25 cellular contexts compared by ENCODE assay signal in genomic region chr20:61434361-61434781, GRCh38.
DNase-seq lines count a peak whose midpoint lies in the region; TF ChIP-seq lines count a peak whose summit lies in the region.
"Had no signal": no experiment of that assay in that cellular context is flagged by ENCODE, and none has a peak within 500 bp of the region (broad histone marks: within the 10 kb centered on the region; RNA-seq: fewer than 3 reads in every experiment).

No MANE protein-coding gene starts in this region.

- H3K27ac Mint-ChIP-seq in mesothelial cell of epicardium = no peak overlapping the region
- no peak overlapping the region for H3K27ac Mint-ChIP-seq in CD8-positive, alpha-beta memory T cell
- H3K27ac Mint-ChIP-seq: CD8-positive, alpha-beta T cell; immature natural killer cell had no signal

- no peaks in the 10 kb centered on the region for H3K36me3 Mint-ChIP-seq in mesothelial cell of epicardium
- H3K36me3 Mint-ChIP-seq in CD8-positive, alpha-beta memory T cell = no peaks in the 10 kb centered on the region
- H3K36me3 Mint-ChIP-seq: CD8-positive, alpha-beta T cell; immature natural killer cell had no signal

- CTCF ChIA-PET in AG04450 (lab: Charles Lee) = no interaction called here
- CTCF ChIA-PET in CD8-positive, alpha-beta memory T cell (lab: Charles Lee) = no interaction called here

- H3K27ac ChIP-seq in AG04450 (ENCODE audit: low read depth, low read length) = peak overlapping the region; percentile 2
- peak overlapping the region; percentile 39 for H3K27ac ChIP-seq in mesodermal cell (ENCODE audit: low read depth, low read length, severe bottlenecking)
- H3K27ac ChIP-seq in osteoblast (ENCODE audit: low read depth, low read length) = no peak overlapping the region
- no peak overlapping the region for H3K27ac ChIP-seq in CD8-positive, alpha-beta memory T cell (ENCODE audit: low read depth, low read length)
- H3K27ac ChIP-seq: adrenal gland, heart right ventricle, lower lobe of right lung, psoas muscle, SJSA1, thyroid gland had no signal

- no peaks in the 10 kb centered on the region for H3K27me3 ChIP-seq in AG04450 (ENCODE audit: control insufficient read depth, insufficient read depth, low read length)
- no peaks in the 10 kb centered on the region for H3K27me3 ChIP-seq in HAP-1 (ENCODE audit: low read depth)
- peaks cover 9% of the 10 kb centered on the region for H3K27me3 ChIP-seq in osteoblast (ENCODE audit: insufficient read depth, low read length)
- H3K27me3 ChIP-seq in CD8-positive, alpha-beta memory T cell (ENCODE audit: insufficient read depth, low read length, poor library complexity, severe bottlenecking) = no peaks in the 10 kb centered on the region
- H3K27me3 ChIP-seq: adrenal gland, SJSA1, thyroid gland had no signal

- H3K4me1 ChIP-seq in HAP-1 (peaks cover 45% of the 10 kb centered on the region), mesodermal cell (ENCODE audit: control insufficient read depth, insufficient read depth, low read length, poor library complexity, severe bottlenecking) (peaks cover 47% of the 10 kb centered on the region), osteoblast (ENCODE audit: insufficient read depth, low read length) (peaks cover 16% of the 10 kb centered on the region)
- no peaks in the 10 kb centered on the region for H3K4me1 ChIP-seq in CD8-positive, alpha-beta memory T cell (ENCODE audit: insufficient read depth, low read length)
- H3K4me1 ChIP-seq: adrenal gland, lower lobe of right lung, psoas muscle, thyroid gland had no signal

- H3K4me3 ChIP-seq in AG04450 (ENCODE audit: low read depth, low read length) = no peak overlapping the region
- H3K4me3 ChIP-seq in HAP-1 = no peak overlapping the region
- no peak overlapping the region for H3K4me3 ChIP-seq in mesodermal cell (ENCODE audit: extremely low read depth, insufficient read depth, low read length, poor library complexity, severe bottlenecking)
- no peak overlapping the region for H3K4me3 ChIP-seq in osteoblast (ENCODE audit: insufficient read depth, low read length)
- H3K4me3 ChIP-seq in CD8-positive, alpha-beta memory T cell (ENCODE audit: low read length) = no peak overlapping the region
- H3K4me3 ChIP-seq: adrenal gland, heart right ventricle, K562, lower lobe of right lung, psoas muscle, SJSA1, thyroid gland had no signal

- no peaks in the 10 kb centered on the region for H3K79me2 ChIP-seq in osteoblast (ENCODE audit: insufficient read depth, low read length)

- H3K4me1 Mint-ChIP-seq in mesothelial cell of epicardium = peaks cover 34% of the 10 kb centered on the region
- H3K4me1 Mint-ChIP-seq in CD8-positive, alpha-beta memory T cell = no peaks in the 10 kb centered on the region
- H3K4me1 Mint-ChIP-seq: immature natural killer cell had no signal

- no peak for DNase-seq in AG04450 (ENCODE audit: low read depth, low spot score)
- DNase-seq in HAP-1 (ENCODE audit: low spot score in 2 of 2) = peak; percentile 86 to 92
- DNase-seq in astrocyte of the hippocampus (ENCODE audit: low read depth, low spot score) = peak; percentile 49
- DNase-seq in osteoblast (ENCODE audit: insufficient read length, low spot score, missing footprints) = no peak
- no peak for DNase-seq in mesothelial cell of epicardium (ENCODE audit: low spot score in 2 of 2, unreplicated experiment in 2 of 2)
- no peak for DNase-seq in LoVo (ENCODE audit: low spot score)
- no peak for DNase-seq in CD8-positive, alpha-beta memory T cell
- DNase-seq: activated CD4-positive, alpha-beta T cell treated with anti-CD3 and anti-CD28 coated beads for 4 hours; activated gamma-delta T cell; adrenal gland; CD8-positive, alpha-beta T cell; central memory CD4-positive, alpha-beta T cell; DND-41; effector CD8-positive, alpha-beta T cell; heart right ventricle; immature natural killer cell; lower lobe of right lung; NCI-H2081; NCI-H69; psoas muscle; stimulated activated CD4-positive, alpha-beta T cell treated with anti-CD3 and anti-CD28 coated beads, Interleukin-12 subunit alpha, Interleukin-12 subunit beta, amount 100 ng/mL, for 4 hours; thyroid gland had no signal

- 58 to 68% methylated on average over 18 of the region's 18 CpGs for WGBS in mesodermal cell (ENCODE audit: insufficient coverage in 2 of 2), 2 experiments

- in situ Hi-C loops in HAP-1 (cut with MboI; ENCODE audit: low sequenced_read_pairs) = no loop called here

- H3K27me3 Mint-ChIP-seq in mesothelial cell of epicardium (ENCODE audit: low read depth) = peaks cover 64% of the 10 kb centered on the region
- peaks cover 3 to 6% of the 10 kb centered on the region in 2 donors for H3K27me3 Mint-ChIP-seq in CD8-positive, alpha-beta memory T cell

- H3K9me3 ChIP-seq in AG04450 (ENCODE audit: control insufficient read depth, insufficient read depth, low read length) = no peaks in the 10 kb centered on the region; the same call in 1 of the 2 replicates
- H3K9me3 ChIP-seq in HAP-1 = no peaks in the 10 kb centered on the region
- H3K9me3 ChIP-seq in mesodermal cell (ENCODE audit: control insufficient read depth, low read length) = no peaks in the 10 kb centered on the region
- no peaks in the 10 kb centered on the region for H3K9me3 ChIP-seq in osteoblast (ENCODE audit: low read depth, low read length)
- H3K9me3 ChIP-seq in CD8-positive, alpha-beta memory T cell (ENCODE audit: low read length) = no peaks in the 10 kb centered on the region
- H3K9me3 ChIP-seq: adrenal gland, heart right ventricle, lower lobe of right lung, psoas muscle, SJSA1, thyroid gland had no signal

- TF ChIP-seq CTCF in AG04450 (IDR thresholded peaks at IDR 0.05; ENCODE audit: low read depth, low read length) (no peak), osteoblast (IDR thresholded peaks at IDR 0.05; ENCODE audit: extremely low read depth, low read depth, low read length) (no peak), mesothelial cell of epicardium (IDR thresholded peaks at IDR 0.05; ENCODE audit: unreplicated experiment) (no peak)

- no peaks in the 10 kb centered on the region for H4K20me1 ChIP-seq in osteoblast (ENCODE audit: insufficient read depth, low read length)

- H3K9me3 Mint-ChIP-seq in mesothelial cell of epicardium = no peaks in the 10 kb centered on the region
- H3K9me3 Mint-ChIP-seq in CD8-positive, alpha-beta memory T cell = peaks cover 0 to 3% (median 3%) of the 10 kb centered on the region in 5 donors
- H3K9me3 Mint-ChIP-seq: CD8-positive, alpha-beta T cell had no signal

- no peak overlapping the region for H3K4me3 Mint-ChIP-seq in mesothelial cell of epicardium
- no peak overlapping the region for H3K4me3 Mint-ChIP-seq in CD8-positive, alpha-beta memory T cell
- H3K4me3 Mint-ChIP-seq: CD8-positive, alpha-beta T cell; immature natural killer cell had no signal

- no peak overlapping the region for H3K4me2 ChIP-seq in osteoblast (ENCODE audit: insufficient read depth, low read length)

- no peak overlapping the region for H2AFZ ChIP-seq in osteoblast (ENCODE audit: low read length)

- POLR2A ChIA-PET in AG04450 (lab: Yijun Ruan, JAX) = no interaction called here
- POLR2A ChIA-PET in CD8-positive, alpha-beta memory T cell (lab: Charles Lee) = no interaction called here

- H3K36me3 ChIP-seq in HAP-1 (replicated peaks) (no peaks in the 10 kb centered on the region), mesodermal cell (ENCODE audit: control insufficient read depth, insufficient read depth, low read length) (no peaks in the 10 kb centered on the region), osteoblast (ENCODE audit: insufficient read depth, low read length) (no peaks in the 10 kb centered on the region)
- no peaks in the 10 kb centered on the region for H3K36me3 ChIP-seq in CD8-positive, alpha-beta memory T cell (ENCODE audit: insufficient read depth, low read length)
- H3K36me3 ChIP-seq: adrenal gland, heart right ventricle, lower lobe of right lung, SJSA1, thyroid gland had no signal

Comparison
In these comparisons a context has a peak if more than half of its experiments do, and no peak if none do; other contexts are left out.
1. DNase-seq: peak in HAP-1 (2 of 2) and astrocyte of the hippocampus (single experiment); none in AG04450 (single experiment), osteoblast (single experiment), mesothelial cell of epicardium (0 of 2), LoVo (single experiment) and CD8-positive, alpha-beta memory T cell (0 of 5).
2. H3K27ac ChIP-seq: peak in AG04450 (single experiment) and mesodermal cell (single experiment); none in osteoblast (single experiment) and CD8-positive, alpha-beta memory T cell (single experiment).